Comparison of ENCODE assay signal across 14 cellular contexts in the genomic region with DNA sequence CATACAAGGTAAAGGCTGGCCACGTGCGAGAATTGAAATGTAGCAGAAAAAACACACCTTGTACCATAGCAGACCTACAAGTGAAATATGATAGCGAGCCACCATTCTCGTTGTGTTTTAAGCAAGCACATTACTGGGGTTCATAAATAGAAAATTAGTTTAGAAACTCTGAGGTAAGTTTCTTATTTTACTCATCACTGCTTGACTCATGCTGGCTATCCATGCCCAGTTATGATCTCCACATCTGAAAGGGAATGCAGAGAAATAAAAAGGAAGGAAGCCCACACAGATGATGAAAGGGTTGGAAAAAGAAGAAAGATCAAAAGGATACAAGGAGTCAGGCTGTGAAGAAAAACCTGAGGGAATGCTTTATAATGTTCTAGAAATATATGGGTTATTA. TPM values are rescaled to one million over a fixed set of nuclear protein-coding genes. Genes with fewer than 3 reads are reported as not detected.
DNase-seq lines count a peak whose midpoint lies in the region; ATAC-seq, FAIRE-seq and TF ChIP-seq lines count a peak whose summit lies in the region.
"Had no signal": no experiment of that assay in that cellular context is flagged by ENCODE, and none has a peak within 500 bp of the region (broad histone marks: within the 10 kb centered on the region; RNA-seq: fewer than 3 reads in every experiment).

No MANE protein-coding gene starts in this region.

- H3K36me3 ChIP-seq in psoas muscle (ENCODE audit: insufficient read depth in 1 of 2, low read depth in 1 of 2) (no peaks in the 10 kb centered on the region), spleen (no peaks in the 10 kb centered on the region)
- H3K36me3 ChIP-seq: pancreas, thoracic aorta had no signal

- no peak for TF ChIP-seq CTCF in cardiac fibroblast (IDR thresholded peaks at IDR 0.05; ENCODE audit: low read depth, low read length)
- TF ChIP-seq CTCF in psoas muscle (IDR thresholded peaks at IDR 0.05), result no peak
- TF ChIP-seq CTCF in spleen (IDR thresholded peaks at IDR 0.05 in 8 of 11, conservative IDR thresholded peaks at IDR 0.05 in 3 of 11), result no peak

- no peak for TF ChIP-seq POLR2A in spleen (IDR thresholded peaks at IDR 0.05)

- ATAC-seq in psoas muscle, result peak; percentile 83 to 91 (median 87)
- ATAC-seq: pancreas had no signal

- H3K9me3 ChIP-seq in psoas muscle (no peaks in the 10 kb centered on the region), spleen (no peaks in the 10 kb centered on the region)
- H3K9me3 ChIP-seq: pancreas, thoracic aorta had no signal

- H3K27me3 ChIP-seq in psoas muscle (ENCODE audit: insufficient read depth in 3 of 3, low read length in 2 of 3), result no peaks in the 10 kb centered on the region
- no peaks in the 10 kb centered on the region for H3K27me3 ChIP-seq in spleen (replicated peaks in 1 of 7)
- H3K27me3 ChIP-seq: pancreas had no signal

- no peak for DNase-seq in GM19239 (ENCODE audit: insufficient read length, low spot score)
- DNase-seq in HT1080 (ENCODE audit: low read depth), result peak; percentile 24
- DNase-seq in cardiac fibroblast (ENCODE audit: low read depth in 2 of 2), result peak; percentile 22 to 62
- DNase-seq in psoas muscle, result no peak
- no peak for DNase-seq in spleen
- DNase-seq in frontal cortex (ENCODE audit: low spot score in 2 of 2), result no peak
- DNase-seq in NCI-H1930 (lab: John Stamatoyannopoulos, UW), result no peak
- DNase-seq: activated CD4-positive, alpha-beta memory T cell treated with anti-CD3 and anti-CD28 coated beads for 36 hours; CD4-positive, CD25-positive, alpha-beta regulatory T cell; NCI-H1092; NCI-H2171 treated with DMSO at 0.1 percent for 48 hours; pancreas; SIG-M5 had no signal

- peaks cover 56% of the 10 kb centered on the region for H3K4me1 ChIP-seq in psoas muscle
- peaks cover 0 to 24% (median 0%) of the 10 kb centered on the region in 6 donors for H3K4me1 ChIP-seq in spleen
- H3K4me1 ChIP-seq: pancreas had no signal

- H3K27ac ChIP-seq in psoas muscle (peak overlapping the region; percentile 80), spleen (no peak overlapping the region)
- H3K27ac ChIP-seq: pancreas, thoracic aorta had no signal

- WGBS in psoas muscle, 3 donors, result 35 to 55% (median 36%) methylated on average over 4 of the region's 4 CpGs
- WGBS in spleen, 5 donors, result 80 to 89% (median 88%) methylated on average over 4 of the region's 4 CpGs

- intact Hi-C loops in psoas muscle (cut with DNase I) (no loop called here), spleen (cut with DNase I; ENCODE audit: low total_unique reads) (no loop called here)

- peak; percentile 11 for FAIRE-seq in GM19239 (lab: Jason Lieb, UNC)
- no peak for FAIRE-seq in frontal cortex (lab: Jason Lieb, UNC)

- H3K4me3 ChIP-seq in cardiac fibroblast (replicated peaks in 1 of 2; ENCODE audit: low read depth in 2 of 2, low read length in 2 of 2), result no peak overlapping the region
- no peak overlapping the region for H3K4me3 ChIP-seq in psoas muscle
- no peak overlapping the region for H3K4me3 ChIP-seq in spleen
- H3K4me3 ChIP-seq: pancreas, thoracic aorta had no signal

RNA-seq across cellular contexts. Expression of gene CAMK2D, which starts 54.5 kb away (rescaled TPM):
- total RNA-seq in HT1080 (2014; rRNA removed; shearing (Covaris generic)), result 10.6 and 11.2 TPM in 2 replicates
- polyA plus RNA-seq in HT1080 (2015; cell fraction: cytosol; rRNA removed), result 4.3 and 6.1 TPM in 2 replicates
- polyA plus RNA-seq in HT1080 (2015; cell fraction: nucleus; rRNA removed), result 7.1 and 7.6 TPM in 2 replicates
- 100 to 1,000 TPM in 3 of 4 donors, 10 to 100 TPM in 1; 83.8 to 183 (median 145) TPM for total RNA-seq in psoas muscle
- 10 to 100 TPM; 41.2 to 53.9 (median 44.1) TPM for polyA plus RNA-seq in psoas muscle
- 10 to 100 TPM; 30.7 to 44.2 (median 36.2) TPM for total RNA-seq in spleen
- 10 to 100 TPM in 1 of 3 donors, 1 to 10 TPM in 2; 5.9 to 14.5 (median 8.5) TPM for polyA plus RNA-seq in spleen
- 69.7 TPM for total RNA-seq in frontal cortex

Comparison
In these comparisons a context has a peak if more than half of its experiments do, and no peak if none do; other contexts are left out.
1. DNase-seq: peak in HT1080 (single experiment) and cardiac fibroblast (2 of 2); none in GM19239 (single experiment), psoas muscle (0 of 2), spleen (single experiment), frontal cortex (0 of 2) and NCI-H1930 (0 of 2).